In genomic region chr3:31502803-31503221, GRCh38 we compare ENCODE assay signal across 23 cellular contexts. TPM values are rescaled to one million over a fixed set of nuclear protein-coding genes. Genes with fewer than 3 reads are reported as not detected.
A peak's percentile ranks its signal among the peaks of the same experiment; 100 is the strongest.
DNase-seq lines count a peak whose midpoint lies in the region; ATAC-seq and TF ChIP-seq lines count a peak whose summit lies in the region.
"Had no signal": no experiment of that assay in that cellular context is flagged by ENCODE, and none has a peak within 500 bp of the region (broad histone marks: within the 10 kb centered on the region; RNA-seq: fewer than 3 reads in every experiment).

No MANE protein-coding gene starts in this region.

- whole genome bisulfite sequencing in prostate gland: 83% methylated on average over 3 of the region's 3 CpGs

- CTCF ChIA-PET in activated CD8-positive, alpha-beta T cell treated with anti-CD3 and anti-CD28 coated beads for 36 hours (lab: Charles Lee): no interaction called here
- CTCF ChIA-PET in activated CD8-positive, alpha-beta T cell treated with anti-CD3 and anti-CD28 coated beads, Interleukin-2, amount 10 ng/mL, durations not matched to agents 7 days and 5 days (lab: Charles Lee): interaction anchor here (1.0 kb wide), 2 partner anchors 8 to 23 kb away, joined by 3 read pairs; no protein-coding TSS in a partner anchor

- H3K9me3 Mint-ChIP-seq in activated CD8-positive, alpha-beta T cell treated with anti-CD3 and anti-CD28 coated beads for 36 hours: no peaks in the 10 kb centered on the region
- no peaks in the 10 kb centered on the region for H3K9me3 Mint-ChIP-seq in activated CD8-positive, alpha-beta T cell treated with anti-CD3 and anti-CD28 coated beads, Interleukin-2, amount 10 ng/mL, durations not matched to agents 7 days and 5 days (ENCODE audit: insufficient read depth)
- H3K9me3 Mint-ChIP-seq in effector memory CD8-positive, alpha-beta T cell: no peaks in the 10 kb centered on the region
- no peaks in the 10 kb centered on the region for H3K9me3 Mint-ChIP-seq in stimulated activated effector memory CD8-positive, alpha-beta T cell treated with anti-CD3 and anti-CD28 coated beads, Interleukin-12 subunit alpha, Interleukin-12 subunit beta, amount 100 ng/mL, for 72 hours
- H3K9me3 Mint-ChIP-seq: CD4-positive, alpha-beta memory T cell; IgD-negative memory B cell had no signal

- no peak for TF ChIP-seq CTCF in activated CD8-positive, alpha-beta T cell treated with anti-CD3 and anti-CD28 coated beads for 36 hours (IDR thresholded peaks at IDR 0.05)
- TF ChIP-seq CTCF in prostate gland (IDR thresholded peaks at IDR 0.05): no peak

- H3K27me3 ChIP-seq in prostate gland (replicated peaks; ENCODE audit: insufficient read depth): no peaks in the 10 kb centered on the region
- H3K27me3 ChIP-seq: BLaER1 treated with 17β-estradiol and CSF1 and Interleukin-3, amounts not matched to agents 10 nM and 100 nM had no signal

- intact Hi-C loops in activated CD8-positive, alpha-beta T cell treated with anti-CD3 and anti-CD28 coated beads for 36 hours (cut with micrococcal nuclease): no loop called here
- intact Hi-C loops in prostate gland (cut with DNase I): no loop called here

- no peaks in the 10 kb centered on the region for H3K36me3 Mint-ChIP-seq in activated CD8-positive, alpha-beta T cell treated with anti-CD3 and anti-CD28 coated beads for 36 hours (ENCODE audit: low read depth)
- H3K36me3 Mint-ChIP-seq in activated CD8-positive, alpha-beta T cell treated with anti-CD3 and anti-CD28 coated beads, Interleukin-2, amount 10 ng/mL, durations not matched to agents 7 days and 5 days (ENCODE audit: low read depth): peaks cover 4% of the 10 kb centered on the region
- H3K36me3 Mint-ChIP-seq in effector memory CD8-positive, alpha-beta T cell (ENCODE audit: insufficient read depth): no peaks in the 10 kb centered on the region
- H3K36me3 Mint-ChIP-seq in stimulated activated effector memory CD8-positive, alpha-beta T cell treated with anti-CD3 and anti-CD28 coated beads, Interleukin-12 subunit alpha, Interleukin-12 subunit beta, amount 100 ng/mL, for 72 hours: no peaks in the 10 kb centered on the region
- H3K36me3 Mint-ChIP-seq: CD4-positive, alpha-beta memory T cell; IgD-negative memory B cell had no signal

- H3K27ac Mint-ChIP-seq in activated CD8-positive, alpha-beta T cell treated with anti-CD3 and anti-CD28 coated beads for 36 hours: no peak overlapping the region
- H3K27ac Mint-ChIP-seq in activated CD8-positive, alpha-beta T cell treated with anti-CD3 and anti-CD28 coated beads, Interleukin-2, amount 10 ng/mL, durations not matched to agents 7 days and 5 days: no peak overlapping the region
- H3K27ac Mint-ChIP-seq in effector memory CD8-positive, alpha-beta T cell: peak overlapping the region in 1 of 2 donors; percentile 35
- no peak overlapping the region for H3K27ac Mint-ChIP-seq in stimulated activated effector memory CD8-positive, alpha-beta T cell treated with anti-CD3 and anti-CD28 coated beads, Interleukin-12 subunit alpha, Interleukin-12 subunit beta, amount 100 ng/mL, for 72 hours
- H3K27ac Mint-ChIP-seq: IgD-negative memory B cell had no signal

- H3K4me1 ChIP-seq in prostate gland (replicated peaks): no peaks in the 10 kb centered on the region
- H3K4me1 ChIP-seq: HAP-1 had no signal

- H3K27ac ChIP-seq in prostate gland: no peak overlapping the region
- H3K27ac ChIP-seq: 22Rv1; BLaER1 treated with 17β-estradiol and CSF1 and Interleukin-3, amounts not matched to agents 10 nM and 100 nM; GM23248; RWPE1; SK-N-MC had no signal

- no peak overlapping the region for H3K4me3 Mint-ChIP-seq in activated CD8-positive, alpha-beta T cell treated with anti-CD3 and anti-CD28 coated beads for 36 hours
- no peak overlapping the region for H3K4me3 Mint-ChIP-seq in activated CD8-positive, alpha-beta T cell treated with anti-CD3 and anti-CD28 coated beads, Interleukin-2, amount 10 ng/mL, durations not matched to agents 7 days and 5 days
- H3K4me3 Mint-ChIP-seq in effector memory CD8-positive, alpha-beta T cell: peak overlapping the region in 1 of 2 donors; percentile 76
- H3K4me3 Mint-ChIP-seq in stimulated activated effector memory CD8-positive, alpha-beta T cell treated with anti-CD3 and anti-CD28 coated beads, Interleukin-12 subunit alpha, Interleukin-12 subunit beta, amount 100 ng/mL, for 72 hours: no peak overlapping the region
- H3K4me3 Mint-ChIP-seq: IgD-negative memory B cell had no signal

- peak; percentile 30 for ATAC-seq in activated CD8-positive, alpha-beta T cell treated with anti-CD3 and anti-CD28 coated beads for 36 hours
- ATAC-seq in activated CD8-positive, alpha-beta T cell treated with anti-CD3 and anti-CD28 coated beads, Interleukin-2, amount 10 ng/mL, durations not matched to agents 7 days and 5 days: no peak
- peak; percentile 48 for ATAC-seq in GM18868 (IDR thresholded peaks at IDR 0.05; ENCODE audit: unreplicated experiment)
- peak; percentile 94 for ATAC-seq in effector memory CD8-positive, alpha-beta T cell (replicated peaks)
- ATAC-seq in stimulated activated effector memory CD8-positive, alpha-beta T cell treated with anti-CD3 and anti-CD28 coated beads, Interleukin-12 subunit alpha, Interleukin-12 subunit beta, amount 100 ng/mL, for 72 hours: peak; percentile 67

- no peaks in the 10 kb centered on the region for H3K9me3 ChIP-seq in prostate gland
- H3K9me3 ChIP-seq: HAP-1 had no signal

- no peaks in the 10 kb centered on the region for H3K36me3 ChIP-seq in prostate gland
- H3K36me3 ChIP-seq: BLaER1 treated with 17β-estradiol and CSF1 and Interleukin-3, amounts not matched to agents 10 nM and 100 nM; HAP-1 had no signal

- no peaks in the 10 kb centered on the region for H3K27me3 Mint-ChIP-seq in activated CD8-positive, alpha-beta T cell treated with anti-CD3 and anti-CD28 coated beads for 36 hours
- H3K27me3 Mint-ChIP-seq in activated CD8-positive, alpha-beta T cell treated with anti-CD3 and anti-CD28 coated beads, Interleukin-2, amount 10 ng/mL, durations not matched to agents 7 days and 5 days (ENCODE audit: low read depth): peaks cover 5% of the 10 kb centered on the region
- H3K27me3 Mint-ChIP-seq in effector memory CD8-positive, alpha-beta T cell: no peaks in the 10 kb centered on the region
- H3K27me3 Mint-ChIP-seq: CD4-positive, alpha-beta memory T cell had no signal

- H3K4me1 Mint-ChIP-seq in activated CD8-positive, alpha-beta T cell treated with anti-CD3 and anti-CD28 coated beads for 36 hours (ENCODE audit: low read depth): peaks cover 33% of the 10 kb centered on the region
- peaks cover 32% of the 10 kb centered on the region for H3K4me1 Mint-ChIP-seq in activated CD8-positive, alpha-beta T cell treated with anti-CD3 and anti-CD28 coated beads, Interleukin-2, amount 10 ng/mL, durations not matched to agents 7 days and 5 days (ENCODE audit: low read depth)
- H3K4me1 Mint-ChIP-seq in effector memory CD8-positive, alpha-beta T cell (ENCODE audit: low read depth in 2 of 2): peaks cover 23 to 32% of the 10 kb centered on the region in 2 donors
- peaks cover 28% of the 10 kb centered on the region for H3K4me1 Mint-ChIP-seq in stimulated activated effector memory CD8-positive, alpha-beta T cell treated with anti-CD3 and anti-CD28 coated beads, Interleukin-12 subunit alpha, Interleukin-12 subunit beta, amount 100 ng/mL, for 72 hours

- POLR2A ChIA-PET in activated CD8-positive, alpha-beta T cell treated with anti-CD3 and anti-CD28 coated beads for 36 hours (lab: Charles Lee): interaction anchor here (1.0 kb wide), 1 partner anchor 30 kb away, joined by 3 read pairs; the partner anchor contains the start of gene STT3B
- POLR2A ChIA-PET in activated CD8-positive, alpha-beta T cell treated with anti-CD3 and anti-CD28 coated beads, Interleukin-2, amount 10 ng/mL, durations not matched to agents 7 days and 5 days (lab: Charles Lee): interaction anchor here (0.8 to 1.4 kb wide), 2 partner anchors 29 kb away, joined by 3 to 4 read pairs; partner anchors contain the start of gene STT3B

- TF ChIP-seq POLR2A in prostate gland (IDR thresholded peaks at IDR 0.05): no peak

- H3K4me3 ChIP-seq in prostate gland: no peak overlapping the region
- H3K4me3 ChIP-seq: BLaER1 treated with 17β-estradiol and CSF1 and Interleukin-3, amounts not matched to agents 10 nM and 100 nM; GM23248; HAP-1; SK-N-MC had no signal

- DNase-seq in activated CD8-positive, alpha-beta T cell treated with anti-CD3 and anti-CD28 coated beads for 36 hours: no peak
- DNase-seq in activated CD8-positive, alpha-beta T cell treated with anti-CD3 and anti-CD28 coated beads, Interleukin-2, amount 10 ng/mL, durations not matched to agents 7 days and 5 days: no peak
- peak; percentile 10 to 15 (median 11) for DNase-seq in effector memory CD8-positive, alpha-beta T cell
- no peak for DNase-seq in stimulated activated effector memory CD8-positive, alpha-beta T cell treated with anti-CD3 and anti-CD28 coated beads, Interleukin-12 subunit alpha, Interleukin-12 subunit beta, amount 100 ng/mL, for 72 hours (ENCODE audit: low spot score in 2 of 2)
- DNase-seq in prostate gland (ENCODE audit: low spot score): no peak
- DNase-seq in stimulated activated CD4-positive, alpha-beta T cell treated with anti-CD3 and anti-CD28 coated beads, Interleukin-1b, Interleukin-23, amount 100 ng/mL, for 48 hours: no peak
- no peak for DNase-seq in NCI-H345 (lab: John Stamatoyannopoulos, UW)
- DNase-seq: Calu3; CD4-positive, alpha-beta memory T cell; DMS153; NCI-H1105; NCI-H2029; NCI-H510A treated with DMSO at 0.1 percent for 48 hours; NK-92 treated with Interleukin-12 subunit alpha and Interleukin-12 subunit beta, amount 100 ng/mL, for 24 hours; SHP77 treated with DMSO at 0.1 percent for 48 hours had no signal

RNA-seq across cellular contexts. Expression of gene STT3B, which starts 29.9 kb away (rescaled TPM):
- 100 to 1,000 TPM in 1 of 2 experiments, 10 to 100 TPM in 1; 92.8 to 103 TPM for total RNA-seq in activated CD8-positive, alpha-beta T cell treated with anti-CD3 and anti-CD28 coated beads for 36 hours
- 100 to 1,000 TPM; 137 to 140 TPM for total RNA-seq in activated CD8-positive, alpha-beta T cell treated with anti-CD3 and anti-CD28 coated beads, Interleukin-2, amount 10 ng/mL, durations not matched to agents 7 days and 5 days
- total RNA-seq in prostate gland: 100 to 1,000 TPM; 106 to 132 TPM

Comparison
In these comparisons a context has a peak if more than half of its experiments do, and no peak if none do; other contexts are left out.
1. DNase-seq: peak in effector memory CD8-positive, alpha-beta T cell (3 of 3); none in activated CD8-positive, alpha-beta T cell treated with anti-CD3 and anti-CD28 coated beads for 36 hours (single experiment), activated CD8-positive, alpha-beta T cell treated with anti-CD3 and anti-CD28 coated beads, Interleukin-2, amount 10 ng/mL, durations not matched to agents 7 days and 5 days (single experiment), stimulated activated effector memory CD8-positive, alpha-beta T cell treated with anti-CD3 and anti-CD28 coated beads, Interleukin-12 subunit alpha, Interleukin-12 subunit beta, amount 100 ng/mL, for 72 hours (0 of 2), prostate gland (single experiment), stimulated activated CD4-positive, alpha-beta T cell treated with anti-CD3 and anti-CD28 coated beads, Interleukin-1b, Interleukin-23, amount 100 ng/mL, for 48 hours (single experiment) and NCI-H345 (single experiment).